Comparison of ENCODE assay signal across 1 cellular context in genomic region chr2:128026422-128027277, GRCh38.
A peak's percentile ranks its signal among the peaks of the same experiment; 100 is the strongest.
TF ChIP-seq lines count a peak whose summit lies in the region.

No MANE protein-coding gene starts in this region.

TF ChIP-seq in GM12878, 131 proteins besides CTCF, POLR2A, EP300 and RAD21 (continued from another document):
- TF ChIP-seq REST (IDR thresholded peaks at IDR 0.05; ENCODE audit: low read depth, low read length) (peak; percentile 19; the same call in 1 of the 2 replicates), DPF2 (IDR thresholded peaks at IDR 0.05) (peak; percentile 27; the same call in 1 of the 2 replicates), STAT1 (conservative IDR thresholded peaks at IDR 0.05) (no peak), LARP7 (IDR thresholded peaks at IDR 0.05) (peak; percentile 77; the same call in 1 of the 2 replicates), CEBPB (IDR thresholded peaks at IDR 0.05; ENCODE audit: borderline replicate concordance in 1 of 2, low read depth in 2 of 2, low read length in 2 of 2) (no peak), NFYA (IDR thresholded peaks at IDR 0.05; ENCODE audit: borderline replicate concordance, low read depth, low read length) (no peak), ZNF217 (IDR thresholded peaks at IDR 0.05) (no peak), SMARCA5 (IDR thresholded peaks at IDR 0.05) (0 out of 2 replicates have a peak, but pooled peaks have one; percentile 24), YY1 (IDR thresholded peaks at IDR 0.05; ENCODE audit: low read depth, low read length) (no peak), SREBF2 (IDR thresholded peaks at IDR 0.05; ENCODE audit: low read length) (no peak), BACH1 (IDR thresholded peaks at IDR 0.05; ENCODE audit: borderline replicate concordance) (peak; percentile 57; the same call in 1 of the 2 replicates), RAD51 (IDR thresholded peaks at IDR 0.05) (peak; percentile 76), NFXL1 (IDR thresholded peaks at IDR 0.05; ENCODE audit: borderline replicate concordance) (no peak), HSF1 (IDR thresholded peaks at IDR 0.05; ENCODE audit: low read depth, low read length) (no peak), EZH2 (IDR thresholded peaks at IDR 0.05; ENCODE audit: borderline replicate concordance, control insufficient read depth, low read depth, low read length) (no peak), NKRF (conservative IDR thresholded peaks at IDR 0.05) (peak; percentile 64; the same call in 1 of the 2 replicates), IKZF1 (conservative IDR thresholded peaks at IDR 0.05) (peak; percentile 40; the same call in 1 of the 2 replicates)
